ENCODE assay signal across 1 cellular context in genomic region chrX:8191022-8191421, GRCh38.
TF ChIP-seq lines count a peak whose summit lies in the region.

No MANE protein-coding gene starts in this region.

TF ChIP-seq in HEK293, 187 proteins besides CTCF, POLR2A, EP300 and RAD21 (continued from another document):
- TF ChIP-seq SALL2 (tag by site-specific recombination; IDR thresholded peaks at IDR 0.05; ENCODE audit: borderline replicate concordance) (no peak), ZNF670 (tag by site-specific recombination; IDR thresholded peaks at IDR 0.05; ENCODE audit: low read depth) (no peak), ZNF701 (tag by site-specific recombination; IDR thresholded peaks at IDR 0.05) (no peak), KLF10 (tag by site-specific recombination; IDR thresholded peaks at IDR 0.05) (no peak), PRDM10 (tag by site-specific recombination; IDR thresholded peaks at IDR 0.05) (no peak)
